Comparison of ENCODE assay signal across 16 cellular contexts in genomic region chr5:1080414-1080813, GRCh38. TPM values are rescaled to one million over a fixed set of nuclear protein-coding genes. Genes with fewer than 3 reads are reported as not detected.
DNase-seq lines count a peak whose midpoint lies in the region; ATAC-seq, FAIRE-seq and TF ChIP-seq lines count a peak whose summit lies in the region.
"Had no signal": no experiment of that assay in that cellular context is flagged by ENCODE, and none has a peak within 500 bp of the region (broad histone marks: within the 10 kb centered on the region; RNA-seq: fewer than 3 reads in every experiment).

No MANE protein-coding gene starts in this region.

- CTCF ChIA-PET in RWPE1 (lab: Yijun Ruan, JAX), result no interaction called here

- peaks cover 7% of the 10 kb centered on the region for H3K36me3 ChIP-seq in mucosa of descending colon (ENCODE audit: low read depth)

- no peak for TF ChIP-seq POLR2A in GM12891 (IDR thresholded peaks at IDR 0.05; ENCODE audit: low read depth, low read length)

- no peak for FAIRE-seq in GM12891 (lab: Jason Lieb, UNC)
- FAIRE-seq: G401.6 had no signal

- no peak overlapping the region for H3K4me3 ChIP-seq in mucosa of descending colon
- H3K4me3 ChIP-seq: GM23248, Peyer's patch had no signal

- ATAC-seq in left ventricle myocardium superior (peak; percentile 62), mucosa of descending colon (peak; percentile 5)
- ATAC-seq: HCT116 had no signal

- H3K9me3 ChIP-seq in mucosa of descending colon, result no peaks in the 10 kb centered on the region
- H3K9me3 ChIP-seq: Peyer's patch had no signal

- peak; percentile 17 for DNase-seq in ELF-1 (ENCODE audit: low read depth, low spot score)
- no peak for DNase-seq in RWPE1 (ENCODE audit: low spot score)
- DNase-seq in left ventricle myocardium superior, result peak; percentile 67
- no peak for DNase-seq in mucosa of descending colon
- DNase-seq in GM12891 (ENCODE audit: insufficient read length, low spot score), result no peak
- no peak for DNase-seq in NCI-H345 (lab: John Stamatoyannopoulos, UW)
- no peak for DNase-seq in Kasumi-1 (lab: John Stamatoyannopoulos, UW)
- DNase-seq: Calu3; CD4-positive, alpha-beta T cell; DMS79; GM23248; NCI-H2107; NCI-H82; Peyer's patch had no signal

- intact Hi-C loops in left ventricle myocardium superior (cut with micrococcal nuclease) (no loop called here), mucosa of descending colon (cut with DNase I, micrococcal nuclease) (no loop called here)

- no peaks in the 10 kb centered on the region for H3K4me1 ChIP-seq in mucosa of descending colon (ENCODE audit: low read depth)
- H3K4me1 ChIP-seq: Peyer's patch had no signal

- H3K27ac ChIP-seq in RWPE1, result peak overlapping the region; percentile 34
- H3K27ac ChIP-seq: GM23248, Peyer's patch had no signal

- TF ChIP-seq CTCF in RWPE1 (conservative IDR thresholded peaks at IDR 0.05; ENCODE audit: low read depth), result no peak
- TF ChIP-seq CTCF in mucosa of descending colon (IDR thresholded peaks at IDR 0.05), result no peak

- POLR2A ChIA-PET in RWPE1 (lab: Yijun Ruan, JAX; ENCODE audit: low non-redundant PET), result interaction anchor here (0.6 kb wide), 1 partner anchor 19 kb away, joined by 4 read pairs; no protein-coding TSS in a partner anchor

TF ChIP-seq in GM12891, 5 proteins besides CTCF, POLR2A, EP300 and RAD21:
- TF ChIP-seq POLR2AphosphoS5 (IDR thresholded peaks at IDR 0.05; ENCODE audit: low read depth, low read length) (no peak), SPI1 (IDR thresholded peaks at IDR 0.05; ENCODE audit: low read depth, low read length) (no peak), TAF1 (IDR thresholded peaks at IDR 0.05; ENCODE audit: low read depth, low read length) (no peak), PAX5 (IDR thresholded peaks at IDR 0.05; ENCODE audit: insufficient read depth, low read length, severe bottlenecking) (no peak), POU2F2 (IDR thresholded peaks at IDR 0.05; ENCODE audit: low read depth, low read length) (no peak)

RNA-seq across cellular contexts. Expression of gene SLC12A7, which starts 31.4 kb away (rescaled TPM):
- total RNA-seq in left ventricle myocardium superior (230 TPM), mucosa of descending colon (10 to 100 TPM; 80.5 to 97.4 (median 94.1) TPM)
- 2.1 TPM for polyA plus RNA-seq in GM12891 (2012; ENCODE audit: low read depth, missing spikeins)

Comparison
In these comparisons a context has a peak if more than half of its experiments do, and no peak if none do; other contexts are left out.
1. DNase-seq: peak in ELF-1 (single experiment) and left ventricle myocardium superior (single experiment); none in RWPE1 (single experiment), mucosa of descending colon (0 of 3), GM12891 (single experiment), NCI-H345 (single experiment) and Kasumi-1 (0 of 2).